17 cellular contexts compared by ENCODE assay signal in the genomic region with DNA sequence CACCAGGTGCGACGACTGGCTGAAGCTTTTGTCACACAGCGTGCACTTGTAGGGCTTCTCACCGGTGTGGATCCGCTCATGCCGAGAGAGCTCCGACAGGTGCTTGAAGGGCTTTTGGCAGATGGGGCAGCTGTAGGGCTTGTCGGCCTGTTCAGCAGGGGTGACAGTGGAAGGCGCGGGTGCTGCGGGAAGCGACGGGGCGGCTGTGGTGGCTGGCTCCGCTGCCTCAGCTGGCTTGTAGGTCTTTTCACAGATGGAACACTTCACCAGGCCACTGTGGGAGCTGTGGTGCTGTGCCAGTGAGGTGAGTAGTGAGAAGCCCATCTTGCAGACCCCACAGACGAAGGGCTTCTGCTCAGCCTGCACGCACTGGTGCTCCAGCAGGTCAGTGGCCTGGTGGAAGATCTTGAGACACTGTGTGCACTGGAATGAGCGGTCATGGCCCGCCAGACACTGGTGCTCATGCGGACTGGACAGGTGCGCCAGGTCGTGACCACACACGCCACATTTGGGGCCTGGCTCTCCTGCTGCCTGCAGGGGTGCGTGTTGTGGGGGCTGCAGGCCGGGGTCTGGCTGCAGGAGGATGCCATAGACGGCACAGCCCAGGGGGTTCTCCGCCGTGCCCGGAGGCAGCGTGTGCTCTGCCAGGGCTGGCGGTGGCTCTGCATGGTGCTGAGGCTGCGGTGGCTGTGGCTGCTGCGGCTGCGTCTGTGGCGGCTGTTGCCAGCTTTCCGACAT. TPM values are rescaled to one million over a fixed set of nuclear protein-coding genes. Genes with fewer than 3 reads are reported as not detected.
DNase-seq lines count a peak whose midpoint lies in the region; ATAC-seq and TF ChIP-seq lines count a peak whose summit lies in the region.
"Had no signal": no experiment of that assay in that cellular context is flagged by ENCODE, and none has a peak within 500 bp of the region (broad histone marks: within the 10 kb centered on the region; RNA-seq: fewer than 3 reads in every experiment).

No MANE protein-coding gene starts in this region.

- no peak overlapping the region for H3K4me2 ChIP-seq in neural progenitor cell
- H3K4me2 ChIP-seq: KMS-11 had no signal

- POLR2A ChIA-PET in activated CD4-positive, alpha-beta T cell treated with anti-CD3 and anti-CD28 coated beads for 36 hours (lab: Charles Lee) = no interaction called here
- POLR2A ChIA-PET in RWPE1 (lab: Yijun Ruan, JAX; ENCODE audit: low non-redundant PET) = no interaction called here

- H3K9me3 Mint-ChIP-seq in activated CD4-positive, alpha-beta T cell treated with anti-CD3 and anti-CD28 coated beads for 36 hours (ENCODE audit: low read depth) = no peaks in the 10 kb centered on the region
- H3K9me3 Mint-ChIP-seq in central memory CD8-positive, alpha-beta T cell = no peaks in the 10 kb centered on the region
- no peaks in the 10 kb centered on the region for H3K9me3 Mint-ChIP-seq in neural progenitor cell

- intact Hi-C loops in activated CD4-positive, alpha-beta T cell treated with anti-CD3 and anti-CD28 coated beads for 36 hours (cut with DNase I, micrococcal nuclease) = loop anchor here in 1 of 2 experiments (5.0 to 10.0 kb wide), 2 partner anchors 193 to 420 kb away; partner anchors contain the start of gene KIFC3

- H3K36me3 Mint-ChIP-seq in activated CD4-positive, alpha-beta T cell treated with anti-CD3 and anti-CD28 coated beads for 36 hours (ENCODE audit: low read depth) = peaks cover 13% of the 10 kb centered on the region
- H3K36me3 Mint-ChIP-seq in central memory CD8-positive, alpha-beta T cell (ENCODE audit: insufficient read depth) = peaks cover 40% of the 10 kb centered on the region
- H3K36me3 Mint-ChIP-seq in neural progenitor cell = peaks cover 6% of the 10 kb centered on the region

- H3K27me3 ChIP-seq in neural progenitor cell = no peaks in the 10 kb centered on the region
- H3K27me3 ChIP-seq: heart left ventricle, suprapubic skin had no signal

- CTCF ChIA-PET in activated CD4-positive, alpha-beta T cell treated with anti-CD3 and anti-CD28 coated beads for 36 hours (lab: Charles Lee) = interaction anchor here (1.0 to 1.9 kb wide), 3 partner anchors 11 to 238 kb away, joined by 3 to 9 read pairs (median 3); no protein-coding TSS in a partner anchor
- CTCF ChIA-PET in RWPE1 (lab: Yijun Ruan, JAX) = interaction anchor here (3.8 kb wide), 1 partner anchor 91 kb away, joined by 20 read pairs; no protein-coding TSS in a partner anchor

- no peak overlapping the region for H2AFZ ChIP-seq in neural progenitor cell (replicated peaks)

- H3K27ac Mint-ChIP-seq in activated CD4-positive, alpha-beta T cell treated with anti-CD3 and anti-CD28 coated beads for 36 hours = peak overlapping the region; percentile 47
- no peak overlapping the region for H3K27ac Mint-ChIP-seq in central memory CD8-positive, alpha-beta T cell (ENCODE audit: low read depth)
- H3K27ac Mint-ChIP-seq in neural progenitor cell = no peak overlapping the region

- peak overlapping the region; percentile 74 for H3K4me3 Mint-ChIP-seq in activated CD4-positive, alpha-beta T cell treated with anti-CD3 and anti-CD28 coated beads for 36 hours
- H3K4me3 Mint-ChIP-seq in central memory CD8-positive, alpha-beta T cell = peak overlapping the region; percentile 77
- H3K4me3 Mint-ChIP-seq in neural progenitor cell = peak overlapping the region; percentile 68

- no peaks in the 10 kb centered on the region for H3K9me3 ChIP-seq in neural progenitor cell (ENCODE audit: low read depth)
- H3K9me3 ChIP-seq: A549, heart left ventricle, suprapubic skin had no signal

- H3K9ac ChIP-seq in neural progenitor cell = no peak overlapping the region
- H3K9ac ChIP-seq: KMS-11 had no signal

- DNase-seq in activated CD4-positive, alpha-beta T cell treated with anti-CD3 and anti-CD28 coated beads for 36 hours = no peak
- DNase-seq in activated CD4-positive, alpha-beta T cell treated with anti-CD3 and anti-CD28 coated beads for 1 hour = no peak
- DNase-seq in RWPE1 (ENCODE audit: low spot score) (no peak), neural progenitor cell (ENCODE audit: low spot score) (no peak), cerebellar cortex (ENCODE audit: low spot score) (no peak), NCI-H1092 treated with DMSO at 0.1 percent for 48 hours (lab: John Stamatoyannopoulos, UW) (no peak), globus pallidus (ENCODE audit: low spot score) (no peak)
- no peak for DNase-seq in central memory CD8-positive, alpha-beta T cell (ENCODE audit: low spot score in 2 of 2)
- DNase-seq: anterior cingulate cortex, NCI-H1694 treated with DMSO at 0.1 percent for 48 hours had no signal

- H3K27me3 Mint-ChIP-seq in activated CD4-positive, alpha-beta T cell treated with anti-CD3 and anti-CD28 coated beads for 36 hours = no peaks in the 10 kb centered on the region
- no peaks in the 10 kb centered on the region for H3K27me3 Mint-ChIP-seq in central memory CD8-positive, alpha-beta T cell
- peaks cover 5% of the 10 kb centered on the region for H3K27me3 Mint-ChIP-seq in neural progenitor cell (ENCODE audit: insufficient read depth, low read depth)

- H3K4me1 ChIP-seq in neural progenitor cell = peaks cover 8% of the 10 kb centered on the region

- no peaks in the 10 kb centered on the region for H3K79me2 ChIP-seq in neural progenitor cell (ENCODE audit: low read depth)

- H3K27ac ChIP-seq in RWPE1 (peak overlapping the region; percentile 86), neural progenitor cell (no peak overlapping the region)
- H3K27ac ChIP-seq: KMS-11, SK-N-MC, suprapubic skin had no signal

- TF ChIP-seq CTCF in RWPE1 (conservative IDR thresholded peaks at IDR 0.05; ENCODE audit: low read depth) (no peak), neural progenitor cell (IDR thresholded peaks at IDR 0.05) (no peak)

- H3K36me3 ChIP-seq in neural progenitor cell = no peaks in the 10 kb centered on the region

- ATAC-seq in activated CD4-positive, alpha-beta T cell treated with anti-CD3 and anti-CD28 coated beads for 36 hours = no peak
- ATAC-seq in central memory CD8-positive, alpha-beta T cell (replicated peaks; ENCODE audit: extremely low read depth, poor library complexity, severe bottlenecking) = no peak
- ATAC-seq: A549, heart left ventricle had no signal

- peaks cover 26% of the 10 kb centered on the region for H4K20me1 ChIP-seq in neural progenitor cell (ENCODE audit: low read depth)

- H3K4me1 Mint-ChIP-seq in activated CD4-positive, alpha-beta T cell treated with anti-CD3 and anti-CD28 coated beads for 36 hours = peaks cover 51% of the 10 kb centered on the region
- peaks cover 61% of the 10 kb centered on the region for H3K4me1 Mint-ChIP-seq in central memory CD8-positive, alpha-beta T cell
- H3K4me1 Mint-ChIP-seq in neural progenitor cell = peaks cover 28% of the 10 kb centered on the region

- H3K4me3 ChIP-seq in neural progenitor cell = no peak overlapping the region
- H3K4me3 ChIP-seq: A549, coronary artery, SK-N-MC, suprapubic skin had no signal

- peaks cover 20% of the 10 kb centered on the region for H3F3A ChIP-seq in neural progenitor cell (ENCODE audit: low read depth)

RNA-seq across cellular contexts. Expression of gene ZNF319, which starts 2.8 kb away (rescaled TPM):
- total RNA-seq in activated CD4-positive, alpha-beta T cell treated with anti-CD3 and anti-CD28 coated beads for 36 hours = 1 to 10 TPM; 5.3 to 6.6 TPM
- total RNA-seq in neural progenitor cell (ENCODE audit: low replicate concordance) = 1.4 and 5.5 TPM in 2 replicates

RNA-seq across cellular contexts. Expression of gene USB1, which starts 3.5 kb away (rescaled TPM):
- total RNA-seq in activated CD4-positive, alpha-beta T cell treated with anti-CD3 and anti-CD28 coated beads for 36 hours = 10 to 100 TPM; 37.3 to 38.5 TPM
- 14.9 and 24.5 TPM in 2 replicates for total RNA-seq in neural progenitor cell (ENCODE audit: low replicate concordance)

RNA-seq across cellular contexts. Expression of gene CNGB1, which starts 26.8 kb away (rescaled TPM):
- total RNA-seq in activated CD4-positive, alpha-beta T cell treated with anti-CD3 and anti-CD28 coated beads for 36 hours = not detected
- not detected in 2 replicates for total RNA-seq in neural progenitor cell (ENCODE audit: low replicate concordance)
- total RNA-seq: heart left ventricle, mononuclear cell had no signal

RNA-seq across cellular contexts. Expression of gene MMP15, which starts 27.9 kb away (rescaled TPM):
- total RNA-seq in activated CD4-positive, alpha-beta T cell treated with anti-CD3 and anti-CD28 coated beads for 36 hours = under 1 TPM; 0.19 to 0.43 TPM
- 7.2 and 26.0 TPM in 2 replicates for total RNA-seq in neural progenitor cell (ENCODE audit: low replicate concordance)
